1 cellular context compared by ENCODE assay signal in the genomic region with DNA sequence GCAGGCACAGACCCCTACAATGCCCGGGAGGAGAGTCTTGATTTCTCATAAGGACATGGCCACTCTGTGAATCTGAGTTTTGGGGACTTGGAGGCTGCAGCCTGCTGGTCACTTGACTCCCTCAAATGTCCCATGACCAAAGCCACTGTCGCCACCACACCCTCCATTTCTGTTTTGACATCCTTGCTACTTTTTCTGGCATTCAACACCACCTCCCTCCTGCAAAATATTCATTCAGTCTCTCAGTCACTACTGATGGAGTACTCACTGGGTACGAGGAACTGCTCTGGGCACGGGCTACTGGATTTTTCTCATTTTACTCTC.
TF ChIP-seq lines count a peak whose summit lies in the region.

No MANE protein-coding gene starts in this region.

TF ChIP-seq in H1, 55 proteins besides CTCF, POLR2A, EP300 and RAD21 (continued from another document):
- TF ChIP-seq CHD7 (IDR thresholded peaks at IDR 0.05; ENCODE audit: insufficient replicate concordance, low read length) (no peak), MAFK (IDR thresholded peaks at IDR 0.05; ENCODE audit: low read depth, low read length) (no peak), HDAC6 (IDR thresholded peaks at IDR 0.05; ENCODE audit: low read depth, low read length) (no peak), KDM1A (IDR thresholded peaks at IDR 0.05; ENCODE audit: borderline replicate concordance, low read length) (no peak), ASH2L (IDR thresholded peaks at IDR 0.05; ENCODE audit: low read length) (no peak), TAF7 (optimal IDR thresholded peaks at IDR 0.05; ENCODE audit: borderline replicate concordance, low read depth, low read length) (no peak), NRF1 (IDR thresholded peaks at IDR 0.05; ENCODE audit: low read depth, low read length) (no peak), TEAD4 (IDR thresholded peaks at IDR 0.05; ENCODE audit: low read depth, low read length) (no peak), GABPA (IDR thresholded peaks at IDR 0.05; ENCODE audit: borderline replicate concordance, insufficient read depth, low read length) (no peak), JUN (IDR thresholded peaks at IDR 0.05; ENCODE audit: low read depth, low read length) (no peak), BCL11A (IDR thresholded peaks at IDR 0.05; ENCODE audit: low read depth in 2 of 2, low read length in 2 of 2) (no peak)
TF ChIP-seq in H1: peak in this region for 0.
